In genomic region chr14:32129124-32129523, GRCh38 we compare ENCODE assay signal across 15 cellular contexts. TPM values are rescaled to one million over a fixed set of nuclear protein-coding genes. Genes with fewer than 3 reads are reported as not detected.
DNase-seq lines count a peak whose midpoint lies in the region; ATAC-seq, FAIRE-seq and TF ChIP-seq lines count a peak whose summit lies in the region.
"Had no signal": no experiment of that assay in that cellular context is flagged by ENCODE, and none has a peak within 500 bp of the region (broad histone marks: within the 10 kb centered on the region; RNA-seq: fewer than 3 reads in every experiment).

No MANE protein-coding gene starts in this region.

- H3K36me3 ChIP-seq in IMR-90 (ENCODE audit: control insufficient read depth, insufficient read depth, low read length) (peaks cover 7% of the 10 kb centered on the region; the same call in 1 of the 2 replicates), left lung (peaks cover 0 to 6% of the 10 kb centered on the region in 2 donors)
- H3K36me3 ChIP-seq: thoracic aorta had no signal

- no peak for TF ChIP-seq POLR2A in IMR-90 (IDR thresholded peaks at IDR 0.05; ENCODE audit: low read depth, low read length)

- no peak overlapping the region for H2BK20ac ChIP-seq in IMR-90 (ENCODE audit: low read depth, low read length)

- H3K4me3 Mint-ChIP-seq in effector memory CD8-positive, alpha-beta T cell = no peak overlapping the region
- H3K4me3 Mint-ChIP-seq in stimulated activated effector memory CD8-positive, alpha-beta T cell treated with anti-CD3 and anti-CD28 coated beads, Interleukin-12 subunit alpha, Interleukin-12 subunit beta, amount 100 ng/mL, for 72 hours = no peak overlapping the region

- H3K27ac Mint-ChIP-seq in effector memory CD8-positive, alpha-beta T cell = peak overlapping the region; percentile 13 to 23
- no peak overlapping the region for H3K27ac Mint-ChIP-seq in stimulated activated effector memory CD8-positive, alpha-beta T cell treated with anti-CD3 and anti-CD28 coated beads, Interleukin-12 subunit alpha, Interleukin-12 subunit beta, amount 100 ng/mL, for 72 hours

- H3K27ac ChIP-seq in IMR-90 (ENCODE audit: insufficient read depth, low read length) = no peak overlapping the region
- peak overlapping the region in 1 of 2 donors; percentile 20 for H3K27ac ChIP-seq in left lung
- H3K27ac ChIP-seq: psoas muscle had no signal

- no peak overlapping the region for H2AK5ac ChIP-seq in IMR-90 (ENCODE audit: low read depth, low read length)

- H2BK5ac ChIP-seq in IMR-90 (ENCODE audit: low read depth, low read length, poor library complexity, severe bottlenecking) = no peak overlapping the region

- H3K4me1 Mint-ChIP-seq in effector memory CD8-positive, alpha-beta T cell (ENCODE audit: low read depth in 2 of 2) = peaks cover 12 to 16% of the 10 kb centered on the region in 2 donors
- H3K4me1 Mint-ChIP-seq in stimulated activated effector memory CD8-positive, alpha-beta T cell treated with anti-CD3 and anti-CD28 coated beads, Interleukin-12 subunit alpha, Interleukin-12 subunit beta, amount 100 ng/mL, for 72 hours = peaks cover 13% of the 10 kb centered on the region

- H2AK9ac ChIP-seq in IMR-90 (replicated peaks; ENCODE audit: low read depth, low read length, poor library complexity) = no peak overlapping the region

- no peak overlapping the region for H2AFZ ChIP-seq in IMR-90 (replicated peaks; ENCODE audit: low read length, poor library complexity)

- TF ChIP-seq CTCF in IMR-90 (conservative IDR thresholded peaks at IDR 0.05; ENCODE audit: low read depth, low read length) = no peak
- no peak for TF ChIP-seq CTCF in left lung (IDR thresholded peaks at IDR 0.05)

- H3K9me3 Mint-ChIP-seq in effector memory CD8-positive, alpha-beta T cell = no peaks in the 10 kb centered on the region
- no peaks in the 10 kb centered on the region for H3K9me3 Mint-ChIP-seq in stimulated activated effector memory CD8-positive, alpha-beta T cell treated with anti-CD3 and anti-CD28 coated beads, Interleukin-12 subunit alpha, Interleukin-12 subunit beta, amount 100 ng/mL, for 72 hours

- FAIRE-seq in frontal cortex (lab: Jason Lieb, UNC) = no peak

- H4K20me1 ChIP-seq in IMR-90 (ENCODE audit: insufficient read depth, low read length) = peaks cover 13% of the 10 kb centered on the region; the same call in 1 of the 2 replicates

- H3K23ac ChIP-seq in IMR-90 (ENCODE audit: low read depth, low read length) = no peak overlapping the region

- H3K36me3 Mint-ChIP-seq in effector memory CD8-positive, alpha-beta T cell (ENCODE audit: insufficient read depth) = peaks cover 4% of the 10 kb centered on the region
- H3K36me3 Mint-ChIP-seq in stimulated activated effector memory CD8-positive, alpha-beta T cell treated with anti-CD3 and anti-CD28 coated beads, Interleukin-12 subunit alpha, Interleukin-12 subunit beta, amount 100 ng/mL, for 72 hours = peaks cover 13% of the 10 kb centered on the region

- H3K9me1 ChIP-seq in IMR-90 (ENCODE audit: insufficient read depth, low read length) = peaks cover 6% of the 10 kb centered on the region; the same call in 1 of the 2 replicates

- H2BK15ac ChIP-seq in IMR-90 (ENCODE audit: low read depth, low read length) = no peak overlapping the region

- no peak overlapping the region for H3K18ac ChIP-seq in IMR-90 (ENCODE audit: low read depth, low read length)

- no peaks in the 10 kb centered on the region for H3K27me3 ChIP-seq in IMR-90 (ENCODE audit: control insufficient read depth, insufficient read depth, low read length)
- H3K27me3 ChIP-seq in left lung = no peaks in the 10 kb centered on the region

- no peak for TF ChIP-seq RAD21 in IMR-90 (IDR thresholded peaks at IDR 0.05; ENCODE audit: low read length)

- H4K91ac ChIP-seq in IMR-90 (ENCODE audit: insufficient read depth, low read depth, low read length) = no peak overlapping the region

- no peaks in the 10 kb centered on the region for H3K27me3 Mint-ChIP-seq in effector memory CD8-positive, alpha-beta T cell

- in situ Hi-C loops in IMR-90 (cut with MboI; ENCODE audit: low sequenced_read_pairs) = no loop called here

- peaks cover 14 to 38% of the 10 kb centered on the region in 2 experiments for H3K79me1 ChIP-seq in IMR-90 (ENCODE audit: low read depth in 1 of 2, low read length in 2 of 2)

- BruUV-seq in IMR-90 (replicated peaks; lab: Mats Ljungman, UMichigan) = no TSS peak

- dilution Hi-C loops in IMR-90 (cut with HindIII; ENCODE audit: low sequenced_read_pairs, unreplicated experiment) = no loop called here

- H3K9ac ChIP-seq in IMR-90 (ENCODE audit: low read depth, low read length) = no peak overlapping the region

- POLR2A ChIA-PET in IMR-90 (lab: Charles Lee; ENCODE audit: unreplicated experiment) = no interaction called here

- intact Hi-C loops in IMR-90 (cut with micrococcal nuclease) (no loop called here), left lung (cut with DNase I) (no loop called here)

- no peak overlapping the region for H4K5ac ChIP-seq in IMR-90 (ENCODE audit: low read depth, low read length)

- peak; percentile 59; the same call in 1 of the 2 replicates for ATAC-seq in IMR-90 (ENCODE audit: low read depth)
- ATAC-seq in effector memory CD8-positive, alpha-beta T cell (replicated peaks) = no peak
- peak; percentile 74 for ATAC-seq in left lung
- no peak for ATAC-seq in GM18511 (IDR thresholded peaks at IDR 0.05; ENCODE audit: unreplicated experiment)
- ATAC-seq in stimulated activated effector memory CD8-positive, alpha-beta T cell treated with anti-CD3 and anti-CD28 coated beads, Interleukin-12 subunit alpha, Interleukin-12 subunit beta, amount 100 ng/mL, for 72 hours = no peak

- H3K4ac ChIP-seq in IMR-90 (ENCODE audit: low read depth, low read length) = no peak overlapping the region

- CTCF ChIA-PET in IMR-90 (lab: Yijun Ruan, JAX) = interaction anchor here (0.6 kb wide), 1 partner anchor 358 kb away, joined by 5 read pairs; no protein-coding TSS in a partner anchor

- WGBS in IMR-90 (ENCODE audit: extremely low coverage in 2 of 2, insufficient read length in 1 of 2), 2 experiments = no CpG with 5 or more reads among the region's 2 CpGs

- H3K4me2 ChIP-seq in IMR-90 (ENCODE audit: low read depth, low read length) = no peak overlapping the region; the same call in 1 of the 2 replicates

- H3K4me3 ChIP-seq in IMR-90 (ENCODE audit: insufficient read depth, low read depth, low read length) (no peak overlapping the region), left lung (no peak overlapping the region)
- H3K4me3 ChIP-seq: psoas muscle, thoracic aorta had no signal

- H4K8ac ChIP-seq in IMR-90 (ENCODE audit: low read depth in 2 of 2, low read length in 2 of 2) = no peak overlapping the region

- no peak overlapping the region for H2BK120ac ChIP-seq in IMR-90 (ENCODE audit: low read depth, low read length)

- H3K9me3 ChIP-seq in IMR-90 (ENCODE audit: control insufficient read depth, insufficient read depth, low read length) (no peaks in the 10 kb centered on the region), left lung (peaks cover 0 to 3% of the 10 kb centered on the region in 2 donors)
- H3K9me3 ChIP-seq: psoas muscle, thoracic aorta had no signal

- DNase-seq in AG08395 (ENCODE audit: low spot score) = peak; percentile 42
- peak; percentile 58 for DNase-seq in IMR-90
- DNase-seq in effector memory CD8-positive, alpha-beta T cell = no peak
- no peak for DNase-seq in left lung
- no peak for DNase-seq in frontal cortex (ENCODE audit: low spot score in 2 of 2)
- DNase-seq in NCI-H2196 (lab: John Stamatoyannopoulos, UW; ENCODE audit: unreplicated experiment) = no peak
- DNase-seq in stimulated activated effector memory CD8-positive, alpha-beta T cell treated with anti-CD3 and anti-CD28 coated beads, Interleukin-12 subunit alpha, Interleukin-12 subunit beta, amount 100 ng/mL, for 72 hours (ENCODE audit: low spot score in 2 of 2) = no peak
- DNase-seq: activated CD4-positive, alpha-beta T cell treated with anti-CD3 and anti-CD28 coated beads for 1 hour; DMS79; head of caudate nucleus; NCI-H1417; NCI-H82; psoas muscle had no signal

- H3K4me1 ChIP-seq in IMR-90 (ENCODE audit: control insufficient read depth, insufficient read depth, low read length) (peaks cover 9% of the 10 kb centered on the region), left lung (peaks cover 0 to 5% of the 10 kb centered on the region in 2 donors)

- no peak overlapping the region for H3K56ac ChIP-seq in IMR-90 (ENCODE audit: extremely low read depth, insufficient read depth, low read length)

- H3K14ac ChIP-seq in IMR-90 (replicated peaks; ENCODE audit: low read depth, low read length) = no peak overlapping the region

TF ChIP-seq in IMR-90, 13 proteins besides CTCF, POLR2A, EP300 and RAD21:
- TF ChIP-seq CEBPB (IDR thresholded peaks at IDR 0.05; ENCODE audit: low read depth, low read length) (no peak), MAFK (IDR thresholded peaks at IDR 0.05; ENCODE audit: low read depth, low read length) (no peak), CHD1 (IDR thresholded peaks at IDR 0.05; ENCODE audit: low read depth, low read length) (no peak)
- TF ChIP-seq, protein P1, sequence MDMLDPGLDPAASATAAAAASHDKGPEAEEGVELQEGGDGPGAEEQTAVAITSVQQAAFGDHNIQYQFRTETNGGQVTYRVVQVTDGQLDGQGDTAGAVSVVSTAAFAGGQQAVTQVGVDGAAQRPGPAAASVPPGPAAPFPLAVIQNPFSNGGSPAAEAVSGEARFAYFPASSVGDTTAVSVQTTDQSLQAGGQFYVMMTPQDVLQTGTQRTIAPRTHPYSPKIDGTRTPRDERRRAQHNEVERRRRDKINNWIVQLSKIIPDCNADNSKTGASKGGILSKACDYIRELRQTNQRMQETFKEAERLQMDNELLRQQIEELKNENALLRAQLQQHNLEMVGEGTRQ (IDR thresholded peaks at IDR 0.05; ENCODE audit: low read depth, low read length) = peak; percentile 57; the same call in 1 of the 2 replicates

RNA-seq across cellular contexts. Expression of gene ARHGAP5, which starts 52.0 kb away (rescaled TPM):
- total RNA-seq in IMR-90 (2012; rRNA removed) = 45.3 and 71.1 TPM in 2 replicates
- 7.4 and 7.5 TPM in 2 replicates for polyA plus RNA-seq in IMR-90 (2012; rRNA removed)
- 0.80 and 0.92 TPM in 2 replicates for polyA plus RNA-seq in IMR-90 (2012; cell fraction: cytosol; rRNA removed)
- polyA plus RNA-seq in IMR-90 (2012; cell fraction: nucleus; rRNA removed; ENCODE audit: low replicate concordance) = 0.61 and 9.7 TPM in 2 replicates
- 10 to 100 TPM; 82.4 to 88.5 TPM for total RNA-seq in left lung
- 429 TPM for total RNA-seq in frontal cortex

Comparison
In these comparisons a context has a peak if more than half of its experiments do, and no peak if none do; other contexts are left out.
1. DNase-seq: peak in AG08395 (single experiment) and IMR-90 (single experiment); none in effector memory CD8-positive, alpha-beta T cell (0 of 3), left lung (0 of 2), frontal cortex (0 of 2), NCI-H2196 (single experiment) and stimulated activated effector memory CD8-positive, alpha-beta T cell treated with anti-CD3 and anti-CD28 coated beads, Interleukin-12 subunit alpha, Interleukin-12 subunit beta, amount 100 ng/mL, for 72 hours (0 of 2).
2. ATAC-seq: peak in IMR-90 (single experiment) and left lung (single experiment); none in effector memory CD8-positive, alpha-beta T cell (single experiment), GM18511 (single experiment) and stimulated activated effector memory CD8-positive, alpha-beta T cell treated with anti-CD3 and anti-CD28 coated beads, Interleukin-12 subunit alpha, Interleukin-12 subunit beta, amount 100 ng/mL, for 72 hours (single experiment).